ENCODE assay signal across 19 cellular contexts in the genomic region with DNA sequence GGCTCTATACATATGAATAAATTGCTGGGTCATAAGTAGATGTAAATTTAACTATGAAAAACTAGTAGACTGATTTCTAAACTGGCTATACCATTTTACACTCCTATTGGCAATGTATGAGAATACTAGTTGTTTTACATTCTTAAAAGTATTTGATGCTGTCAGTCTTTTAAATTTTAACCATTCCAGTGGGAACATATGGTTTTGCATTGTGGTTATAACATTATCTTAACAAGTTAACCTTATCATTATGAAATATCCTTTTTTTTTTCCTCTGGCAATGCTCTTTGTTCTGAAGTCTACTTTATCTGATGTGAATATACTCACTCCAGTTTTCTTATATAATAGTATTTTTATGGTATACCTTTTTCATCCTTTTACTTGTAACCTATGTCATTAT.
DNase-seq lines count a peak whose midpoint lies in the region; ATAC-seq, FAIRE-seq and TF ChIP-seq lines count a peak whose summit lies in the region.
"Had no signal": no experiment of that assay in that cellular context is flagged by ENCODE, and none has a peak within 500 bp of the region (broad histone marks: within the 10 kb centered on the region; RNA-seq: fewer than 3 reads in every experiment).

No MANE protein-coding gene starts in this region.

- ATAC-seq in GM19455 (IDR thresholded peaks at IDR 0.05; ENCODE audit: unreplicated experiment) (no peak), mucosa of descending colon (no peak)
- ATAC-seq: A549 had no signal

- H3K9ac ChIP-seq in keratinocyte (ENCODE audit: control insufficient read depth, extremely low read depth, insufficient read depth, low read length), result no peak overlapping the region

- H3K36me3 ChIP-seq in keratinocyte (ENCODE audit: control insufficient read depth in 2 of 2, extremely low read depth in 1 of 2, insufficient read depth in 2 of 2, low read length in 2 of 2), result no peaks in the 10 kb centered on the region
- no peaks in the 10 kb centered on the region for H3K36me3 ChIP-seq in mucosa of descending colon (ENCODE audit: low read depth)

- no peaks in the 10 kb centered on the region for H3K79me2 ChIP-seq in keratinocyte (ENCODE audit: control insufficient read depth, insufficient read depth, low read length)

- H4K20me1 ChIP-seq in keratinocyte (ENCODE audit: control insufficient read depth, extremely low read depth, insufficient read depth, low read length), result no peaks in the 10 kb centered on the region

- intact Hi-C loops in dorsolateral prefrontal cortex (cut with DNase I), result no loop called here
- intact Hi-C loops in mucosa of descending colon (cut with DNase I, micrococcal nuclease), result no loop called here

- no peak overlapping the region for H2AFZ ChIP-seq in keratinocyte (ENCODE audit: control insufficient read depth, low read length)

- H3K27me3 ChIP-seq in keratinocyte (ENCODE audit: control insufficient read depth, extremely low read depth, insufficient read depth, low read length) (no peaks in the 10 kb centered on the region), dorsolateral prefrontal cortex (peaks cover 0 to 10% (median 0%) of the 10 kb centered on the region in 45 donors)

- H3K4me2 ChIP-seq in keratinocyte (ENCODE audit: control insufficient read depth, extremely low read depth, insufficient read depth, low read depth, low read length), result peak overlapping the region; percentile 12
- H3K4me2 ChIP-seq: A549 had no signal

- FAIRE-seq in RCC 7860 (lab: Jason Lieb, UNC), result peak; percentile 74
- no peak for FAIRE-seq in keratinocyte (lab: Jason Lieb, UNC)
- FAIRE-seq: GM12892 had no signal

- no peaks in the 10 kb centered on the region for H3K9me1 ChIP-seq in keratinocyte (ENCODE audit: control insufficient read depth, extremely low read depth, insufficient read depth, low read length)

- H3K4me3 ChIP-seq in AG10803 (ENCODE audit: low read length), result no peak overlapping the region
- H3K4me3 ChIP-seq in choroid plexus epithelial cell (ENCODE audit: low read depth, low read length), result no peak overlapping the region
- H3K4me3 ChIP-seq in keratinocyte (ENCODE audit: control insufficient read depth in 2 of 3, extremely low read depth in 1 of 3, insufficient read depth in 2 of 3, low read depth in 1 of 3, low read length in 3 of 3), result no peak overlapping the region
- H3K4me3 ChIP-seq in dorsolateral prefrontal cortex, result no peak overlapping the region
- no peak overlapping the region for H3K4me3 ChIP-seq in mucosa of descending colon
- H3K4me3 ChIP-seq: A549 had no signal

- TF ChIP-seq CTCF in AG10803 (conservative IDR thresholded peaks at IDR 0.05; ENCODE audit: low read length) (no peak), choroid plexus epithelial cell (conservative IDR thresholded peaks at IDR 0.05; ENCODE audit: low read depth, low read length) (no peak), keratinocyte (optimal IDR thresholded peaks at IDR 0.05 in 1 of 3, IDR thresholded peaks at IDR 0.05 in 1 of 3, conservative IDR thresholded peaks at IDR 0.05 in 1 of 3; ENCODE audit: extremely low read depth in 1 of 3, insufficient read depth in 2 of 3, low read length in 3 of 3) (no peak), dorsolateral prefrontal cortex (IDR thresholded peaks at IDR 0.05 in 54 of 56, conservative IDR thresholded peaks at IDR 0.05 in 2 of 56; ENCODE audit: low read depth in 1 of 56, partially characterized antibody in 56 of 56) (no peak), mucosa of descending colon (IDR thresholded peaks at IDR 0.05) (no peak)

- H3K9me3 ChIP-seq in keratinocyte (ENCODE audit: control insufficient read depth, low read depth, low read length), result peaks cover 2% of the 10 kb centered on the region
- peaks cover 7% of the 10 kb centered on the region for H3K9me3 ChIP-seq in mucosa of descending colon
- H3K9me3 ChIP-seq: A549 had no signal

- H3K4me1 ChIP-seq in keratinocyte (ENCODE audit: control insufficient read depth, extremely low read depth, insufficient read depth, low read length) (peaks cover 13% of the 10 kb centered on the region), mucosa of descending colon (ENCODE audit: low read depth) (no peaks in the 10 kb centered on the region)
- H3K4me1 ChIP-seq: A549 had no signal

- dilution Hi-C loops in keratinocyte (cut with MboI; ENCODE audit: extremely low pct_ligation_motif_present, low sequenced_read_pairs), result no loop called here

- H3K27ac ChIP-seq in keratinocyte (ENCODE audit: control insufficient read depth, insufficient read depth, low read length) (no peak overlapping the region), dorsolateral prefrontal cortex (no peak overlapping the region)
- H3K27ac ChIP-seq: A549 had no signal

- peak; percentile 16 for DNase-seq in AG10803 (ENCODE audit: low read depth)
- no peak for DNase-seq in RCC 7860 (ENCODE audit: low spot score)
- peak; percentile 43 for DNase-seq in choroid plexus epithelial cell (ENCODE audit: low read depth)
- no peak for DNase-seq in keratinocyte (ENCODE audit: low read depth, low spot score)
- no peak for DNase-seq in NOMO-1 (lab: John Stamatoyannopoulos, UW; ENCODE audit: unreplicated experiment in 2 of 2)
- DNase-seq in dorsolateral prefrontal cortex, result no peak
- no peak for DNase-seq in mucosa of descending colon
- DNase-seq: AML-193, COR-L47, GF-D8, H7, NCI-H1417 treated with DMSO at 0.1 percent for 48 hours, NCI-H1930, NCI-H2171, NCI-H446 treated with DMSO at 0.1 percent for 48 hours, NCI-H748 treated with DMSO at 0.1 percent for 48 hours had no signal

Comparison
In these comparisons a context has a peak if more than half of its experiments do, and no peak if none do; other contexts are left out.
1. DNase-seq: peak in AG10803 (single experiment) and choroid plexus epithelial cell (single experiment); none in RCC 7860 (single experiment), keratinocyte (single experiment), NOMO-1 (0 of 2), dorsolateral prefrontal cortex (0 of 10) and mucosa of descending colon (0 of 3).